ENCODE assay signal across 1 cellular context in genomic region chr16:81996664-81997529, GRCh38.
TF ChIP-seq lines count a peak whose summit lies in the region.

No MANE protein-coding gene starts in this region.

TF ChIP-seq in GM23338, 12 proteins besides CTCF, POLR2A, EP300 and RAD21:
- TF ChIP-seq, protein P1, sequence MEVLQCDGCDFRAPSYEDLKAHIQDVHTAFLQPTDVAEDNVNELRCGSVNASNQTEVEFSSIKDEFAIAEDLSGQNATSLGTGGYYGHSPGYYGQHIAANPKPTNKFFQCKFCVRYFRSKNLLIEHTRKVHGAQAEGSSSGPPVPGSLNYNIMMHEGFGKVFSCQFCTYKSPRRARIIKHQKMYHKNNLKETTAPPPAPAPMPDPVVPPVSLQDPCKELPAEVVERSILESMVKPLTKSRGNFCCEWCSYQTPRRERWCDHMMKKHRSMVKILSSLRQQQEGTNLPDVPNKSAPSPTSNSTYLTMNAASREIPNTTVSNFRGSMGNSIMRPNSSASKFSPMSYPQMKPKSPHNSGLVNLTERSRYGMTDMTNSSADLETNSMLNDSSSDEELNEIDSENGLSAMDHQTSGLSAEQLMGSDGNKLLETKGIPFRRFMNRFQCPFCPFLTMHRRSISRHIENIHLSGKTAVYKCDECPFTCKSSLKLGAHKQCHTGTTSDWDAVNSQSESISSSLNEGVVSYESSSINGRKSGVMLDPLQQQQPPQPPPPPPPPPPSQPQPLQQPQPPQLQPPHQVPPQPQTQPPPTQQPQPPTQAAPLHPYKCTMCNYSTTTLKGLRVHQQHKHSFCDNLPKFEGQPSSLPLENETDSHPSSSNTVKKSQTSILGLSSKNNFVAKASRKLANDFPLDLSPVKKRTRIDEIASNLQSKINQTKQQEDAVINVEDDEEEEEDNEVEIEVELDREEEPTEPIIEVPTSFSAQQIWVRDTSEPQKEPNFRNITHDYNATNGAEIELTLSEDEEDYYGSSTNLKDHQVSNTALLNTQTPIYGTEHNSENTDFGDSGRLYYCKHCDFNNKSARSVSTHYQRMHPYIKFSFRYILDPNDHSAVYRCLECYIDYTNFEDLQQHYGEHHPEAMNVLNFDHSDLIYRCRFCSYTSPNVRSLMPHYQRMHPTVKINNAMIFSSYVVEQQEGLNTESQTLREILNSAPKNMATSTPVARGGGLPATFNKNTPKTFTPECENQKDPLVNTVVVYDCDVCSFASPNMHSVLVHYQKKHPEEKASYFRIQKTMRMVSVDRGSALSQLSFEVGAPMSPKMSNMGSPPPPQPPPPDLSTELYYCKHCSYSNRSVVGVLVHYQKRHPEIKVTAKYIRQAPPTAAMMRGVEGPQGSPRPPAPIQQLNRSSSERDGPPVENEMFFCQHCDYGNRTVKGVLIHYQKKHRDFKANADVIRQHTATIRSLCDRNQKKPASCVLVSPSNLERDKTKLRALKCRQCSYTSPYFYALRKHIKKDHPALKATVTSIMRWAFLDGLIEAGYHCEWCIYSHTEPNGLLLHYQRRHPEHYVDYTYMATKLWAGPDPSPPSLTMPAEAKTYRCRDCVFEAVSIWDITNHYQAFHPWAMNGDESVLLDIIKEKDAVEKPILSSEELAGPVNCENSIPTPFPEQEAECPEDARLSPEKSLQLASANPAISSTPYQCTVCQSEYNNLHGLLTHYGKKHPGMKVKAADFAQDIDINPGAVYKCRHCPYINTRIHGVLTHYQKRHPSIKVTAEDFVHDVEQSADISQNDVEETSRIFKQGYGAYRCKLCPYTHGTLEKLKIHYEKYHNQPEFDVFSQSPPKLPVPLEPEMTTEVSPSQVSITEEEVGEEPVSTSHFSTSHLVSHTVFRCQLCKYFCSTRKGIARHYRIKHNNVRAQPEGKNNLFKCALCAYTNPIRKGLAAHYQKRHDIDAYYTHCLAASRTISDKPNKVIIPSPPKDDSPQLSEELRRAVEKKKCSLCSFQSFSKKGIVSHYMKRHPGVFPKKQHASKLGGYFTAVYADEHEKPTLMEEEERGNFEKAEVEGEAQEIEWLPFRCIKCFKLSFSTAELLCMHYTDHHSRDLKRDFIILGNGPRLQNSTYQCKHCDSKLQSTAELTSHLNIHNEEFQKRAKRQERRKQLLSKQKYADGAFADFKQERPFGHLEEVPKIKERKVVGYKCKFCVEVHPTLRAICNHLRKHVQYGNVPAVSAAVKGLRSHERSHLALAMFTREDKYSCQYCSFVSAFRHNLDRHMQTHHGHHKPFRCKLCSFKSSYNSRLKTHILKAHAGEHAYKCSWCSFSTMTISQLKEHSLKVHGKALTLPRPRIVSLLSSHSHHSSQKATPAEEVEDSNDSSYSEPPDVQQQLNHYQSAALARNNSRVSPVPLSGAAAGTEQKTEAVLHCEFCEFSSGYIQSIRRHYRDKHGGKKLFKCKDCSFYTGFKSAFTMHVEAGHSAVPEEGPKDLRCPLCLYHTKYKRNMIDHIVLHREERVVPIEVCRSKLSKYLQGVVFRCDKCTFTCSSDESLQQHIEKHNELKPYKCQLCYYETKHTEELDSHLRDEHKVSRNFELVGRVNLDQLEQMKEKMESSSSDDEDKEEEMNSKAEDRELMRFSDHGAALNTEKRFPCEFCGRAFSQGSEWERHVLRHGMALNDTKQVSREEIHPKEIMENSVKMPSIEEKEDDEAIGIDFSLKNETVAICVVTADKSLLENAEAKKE (CRISPR knock-in tag; IDR thresholded peaks at IDR 0.05), result no peak
- TF ChIP-seq CREB1 (CRISPR knock-in tag; IDR thresholded peaks at IDR 0.05; ENCODE audit: low read depth), result no peak
- no peak for TF ChIP-seq EZH2 (IDR thresholded peaks at IDR 0.05; ENCODE audit: low read depth, unreplicated experiment)
- TF ChIP-seq REST (IDR thresholded peaks at IDR 0.05; ENCODE audit: unreplicated experiment), result no peak
- no peak for TF ChIP-seq NANOG (IDR thresholded peaks at IDR 0.05; ENCODE audit: borderline replicate concordance)
- TF ChIP-seq JUNB (IDR thresholded peaks at IDR 0.05; ENCODE audit: unreplicated experiment), result no peak
- no peak for TF ChIP-seq POLR2AphosphoS5 (IDR thresholded peaks at IDR 0.05; ENCODE audit: low read depth)
- no peak for TF ChIP-seq ZNF331 (CRISPR knock-in tag; IDR thresholded peaks at IDR 0.05; ENCODE audit: low read depth)
- no peak for TF ChIP-seq STAT1 (IDR thresholded peaks at IDR 0.05; ENCODE audit: unreplicated experiment)
